8 cellular contexts compared by ENCODE assay signal in genomic region chr10:43265799-43266721, GRCh38. TPM values are rescaled to one million over a fixed set of nuclear protein-coding genes. Genes with fewer than 3 reads are reported as not detected.
A peak's percentile ranks its signal among the peaks of the same experiment; 100 is the strongest.
DNase-seq lines count a peak whose midpoint lies in the region; ATAC-seq and TF ChIP-seq lines count a peak whose summit lies in the region.

No MANE protein-coding gene starts in this region.

- H3K27me3 Mint-ChIP-seq in CD8-positive, alpha-beta T cell (ENCODE audit: low read depth) = peaks cover 50% of the 10 kb centered on the region
- peaks cover 87% of the 10 kb centered on the region for H3K27me3 Mint-ChIP-seq in activated naive CD4-positive, alpha-beta T cell treated with anti-CD3 and anti-CD28 coated beads, Interleukin-2, amount 10 ng/mL, durations not matched to agents 7 days and 5 days

- no peak overlapping the region for H2AK5ac ChIP-seq in mesenchymal stem cell (ENCODE audit: low read length, severe bottlenecking)

- H3K36me3 ChIP-seq in CD8-positive, alpha-beta T cell (ENCODE audit: insufficient read depth, low read length) = no peaks in the 10 kb centered on the region
- H3K36me3 ChIP-seq in iPS DF 6.9 (ENCODE audit: control insufficient read depth, insufficient read depth, low read length) = no peaks in the 10 kb centered on the region
- no peaks in the 10 kb centered on the region for H3K36me3 ChIP-seq in mesenchymal stem cell (ENCODE audit: control insufficient read depth in 1 of 2, insufficient read depth in 2 of 2, low read depth in 1 of 2, low read length in 2 of 2)

- no peak overlapping the region for H3K23ac ChIP-seq in mesenchymal stem cell (ENCODE audit: low read length in 2 of 2)

- DNase-seq in CD8-positive, alpha-beta T cell = peak in 6 of 7 experiments; percentile 27 to 71 (median 46)
- DNase-seq in NB4 (ENCODE audit: low read depth) (peak; percentile 19), iPS DF 6.9 (ENCODE audit: low read depth, low spot score) (no peak), NCI-H1436 (lab: John Stamatoyannopoulos, UW) (no peak), mesenchymal stem cell (no peak)
- DNase-seq in activated naive CD4-positive, alpha-beta T cell treated with anti-CD3 and anti-CD28 coated beads, Interleukin-2, amount 10 ng/mL, durations not matched to agents 7 days and 5 days = peak; percentile 71
- peak; percentile 18 to 25 for DNase-seq in stimulated activated CD4-positive, alpha-beta T cell treated with anti-CD3 and anti-CD28 coated beads, Interleukin-1b, Interleukin-23, amount 100 ng/mL, for 4 hours (ENCODE audit: low read depth in 2 of 2)

- H3K79me1 ChIP-seq in mesenchymal stem cell (replicated peaks; ENCODE audit: low read length, poor library complexity, severe bottlenecking) = no peaks in the 10 kb centered on the region

- H2BK12ac ChIP-seq in mesenchymal stem cell (ENCODE audit: low read length in 2 of 2) = no peak overlapping the region

- no CpG with 5 or more reads among the region's 63 CpGs for WGBS in iPS DF 6.9 (ENCODE audit: insufficient coverage, insufficient read length)
- 11% methylated on average over 31 of the region's 63 CpGs for WGBS in mesenchymal stem cell

- H3K9ac ChIP-seq in mesenchymal stem cell (ENCODE audit: low read length) = no peak overlapping the region

- POLR2A ChIA-PET in CD8-positive, alpha-beta T cell (lab: Charles Lee) = interaction anchor here (1.1 kb wide), 1 partner anchor 67 kb away, joined by 3 read pairs; no protein-coding TSS in a partner anchor

- no peaks in the 10 kb centered on the region for H3K9me3 ChIP-seq in CD8-positive, alpha-beta T cell (ENCODE audit: low read length)
- H3K9me3 ChIP-seq in iPS DF 6.9 (ENCODE audit: control insufficient read depth, insufficient read depth, low read length) (no peaks in the 10 kb centered on the region), mesenchymal stem cell (ENCODE audit: control insufficient read depth, low read length) (no peaks in the 10 kb centered on the region)

- peak overlapping the region; percentile 41 for H3K4me3 ChIP-seq in CD8-positive, alpha-beta T cell (ENCODE audit: low read depth, low read length)
- no peak overlapping the region for H3K4me3 ChIP-seq in NB4 (ENCODE audit: low read depth, low read length)
- peak overlapping the region; percentile 33; the same call in 1 of the 2 replicates for H3K4me3 ChIP-seq in iPS DF 6.9 (ENCODE audit: low read length)
- no peak overlapping the region for H3K4me3 ChIP-seq in mesenchymal stem cell (ENCODE audit: insufficient read depth in 1 of 2, low read depth in 1 of 2, low read length in 2 of 2)

- peaks cover 14% of the 10 kb centered on the region for H3K27me3 ChIP-seq in CD8-positive, alpha-beta T cell (ENCODE audit: insufficient read depth, low read length)
- peaks cover 22% of the 10 kb centered on the region for H3K27me3 ChIP-seq in iPS DF 6.9 (ENCODE audit: control insufficient read depth, insufficient read depth, low read length)
- peaks cover 60 to 85% of the 10 kb centered on the region in 2 experiments for H3K27me3 ChIP-seq in mesenchymal stem cell (ENCODE audit: control insufficient read depth in 1 of 2, insufficient read depth in 1 of 2, low read length in 2 of 2)

- no peak overlapping the region for H2AFZ ChIP-seq in mesenchymal stem cell (ENCODE audit: low read depth, low read length)

- TF ChIP-seq CTCF in CD8-positive, alpha-beta T cell (IDR thresholded peaks at IDR 0.05) = no peak
- TF ChIP-seq CTCF in NB4 (IDR thresholded peaks at IDR 0.05; ENCODE audit: low read depth, low read length) = no peak

- peak; percentile 78 for ATAC-seq in CD8-positive, alpha-beta T cell
- no peak for ATAC-seq in GM21390 (IDR thresholded peaks at IDR 0.05; ENCODE audit: unreplicated experiment)

- CTCF ChIA-PET in CD8-positive, alpha-beta T cell (lab: Charles Lee) = interaction anchor here (0.5 to 3.0 kb wide), 9 partner anchors 11 to 186 kb away, joined by 3 to 27 read pairs (median 4); no protein-coding TSS in a partner anchor
- CTCF ChIA-PET in activated naive CD4-positive, alpha-beta T cell treated with anti-CD3 and anti-CD28 coated beads, Interleukin-2, amount 10 ng/mL, durations not matched to agents 7 days and 5 days (lab: Charles Lee) = interaction anchor here (0.7 to 2.8 kb wide), 13 partner anchors 11 to 117 kb away, joined by 3 to 21 read pairs (median 4); no protein-coding TSS in a partner anchor

- H3K18ac ChIP-seq in mesenchymal stem cell (ENCODE audit: low read depth in 1 of 2, low read length in 2 of 2) = no peak overlapping the region

- no peak overlapping the region for H3K14ac ChIP-seq in mesenchymal stem cell (ENCODE audit: low read length in 2 of 2)

- no peaks in the 10 kb centered on the region for H3K36me3 Mint-ChIP-seq in CD8-positive, alpha-beta T cell
- H3K36me3 Mint-ChIP-seq in activated naive CD4-positive, alpha-beta T cell treated with anti-CD3 and anti-CD28 coated beads, Interleukin-2, amount 10 ng/mL, durations not matched to agents 7 days and 5 days = no peaks in the 10 kb centered on the region

- no peak overlapping the region for H4K91ac ChIP-seq in mesenchymal stem cell (ENCODE audit: low read length)

- no peak overlapping the region for H2BK5ac ChIP-seq in mesenchymal stem cell (ENCODE audit: low read depth, low read length, poor library complexity, severe bottlenecking)

- no peak overlapping the region for H2BK120ac ChIP-seq in mesenchymal stem cell (ENCODE audit: low read depth, low read length)

- peaks cover 6% of the 10 kb centered on the region for H3K4me1 Mint-ChIP-seq in CD8-positive, alpha-beta T cell (ENCODE audit: low read depth)
- H3K4me1 Mint-ChIP-seq in activated naive CD4-positive, alpha-beta T cell treated with anti-CD3 and anti-CD28 coated beads, Interleukin-2, amount 10 ng/mL, durations not matched to agents 7 days and 5 days = peaks cover 9% of the 10 kb centered on the region

- intact Hi-C loops in CD8-positive, alpha-beta T cell (cut with DNase I, micrococcal nuclease) = loop anchor here (1.0 to 10.0 kb wide), 6 partner anchors 27 to 559 kb away; no protein-coding TSS in a partner anchor

- no peak overlapping the region for H3K27ac ChIP-seq in CD8-positive, alpha-beta T cell (ENCODE audit: low read depth, low read length)
- no peak overlapping the region for H3K27ac ChIP-seq in iPS DF 6.9 (ENCODE audit: low read length)
- H3K27ac ChIP-seq in mesenchymal stem cell (ENCODE audit: low read length, poor library complexity, severe bottlenecking) = no peak overlapping the region

- H4K8ac ChIP-seq in mesenchymal stem cell (ENCODE audit: low read length) = no peak overlapping the region

- no peak overlapping the region for H3K27ac Mint-ChIP-seq in CD8-positive, alpha-beta T cell
- H3K27ac Mint-ChIP-seq in activated naive CD4-positive, alpha-beta T cell treated with anti-CD3 and anti-CD28 coated beads, Interleukin-2, amount 10 ng/mL, durations not matched to agents 7 days and 5 days = no peak overlapping the region

- H3K4me1 ChIP-seq in CD8-positive, alpha-beta T cell (ENCODE audit: insufficient read depth, low read length) = peaks cover 6% of the 10 kb centered on the region
- H3K4me1 ChIP-seq in iPS DF 6.9 (ENCODE audit: control insufficient read depth, insufficient read depth, low read length) (no peaks in the 10 kb centered on the region; the same call in 1 of the 2 replicates), mesenchymal stem cell (ENCODE audit: control insufficient read depth, insufficient read depth, low read depth, low read length) (peaks cover 5% of the 10 kb centered on the region)

- peak overlapping the region; percentile 81 for H3K4me3 Mint-ChIP-seq in CD8-positive, alpha-beta T cell
- H3K4me3 Mint-ChIP-seq in activated naive CD4-positive, alpha-beta T cell treated with anti-CD3 and anti-CD28 coated beads, Interleukin-2, amount 10 ng/mL, durations not matched to agents 7 days and 5 days = peak overlapping the region; percentile 76

- H3K9me3 Mint-ChIP-seq in CD8-positive, alpha-beta T cell = no peaks in the 10 kb centered on the region
- H3K9me3 Mint-ChIP-seq in activated naive CD4-positive, alpha-beta T cell treated with anti-CD3 and anti-CD28 coated beads, Interleukin-2, amount 10 ng/mL, durations not matched to agents 7 days and 5 days = no peaks in the 10 kb centered on the region

- H3K4me2 ChIP-seq in mesenchymal stem cell (ENCODE audit: low read length, poor library complexity, severe bottlenecking) = no peak overlapping the region

- H3K4ac ChIP-seq in mesenchymal stem cell (ENCODE audit: low read depth in 1 of 2, low read length in 2 of 2) = no peak overlapping the region

- H2BK15ac ChIP-seq in mesenchymal stem cell (ENCODE audit: low read depth, poor library complexity, severe bottlenecking) = no peak overlapping the region

- TF ChIP-seq POLR2A in NB4 (IDR thresholded peaks at IDR 0.05; ENCODE audit: extremely low read depth, insufficient read length) = no peak

RNA-seq across cellular contexts. Expression of gene RASGEF1A, which starts 0.8 kb away (rescaled TPM):
- 1 to 10 TPM in 1 of 2 experiments, under 1 TPM in 1; 0.92 to 1.0 TPM for total RNA-seq in CD8-positive, alpha-beta T cell
- polyA plus RNA-seq in mesenchymal stem cell (2013, experiment 1 of 2) = 1.4 TPM
- 1.3 TPM for polyA plus RNA-seq in mesenchymal stem cell (2013, experiment 2 of 2)

Comparison
In these comparisons a context has a peak if more than half of its experiments do, and no peak if none do; other contexts are left out.
1. DNase-seq: peak in CD8-positive, alpha-beta T cell (6 of 7), NB4 (single experiment), activated naive CD4-positive, alpha-beta T cell treated with anti-CD3 and anti-CD28 coated beads, Interleukin-2, amount 10 ng/mL, durations not matched to agents 7 days and 5 days (single experiment) and stimulated activated CD4-positive, alpha-beta T cell treated with anti-CD3 and anti-CD28 coated beads, Interleukin-1b, Interleukin-23, amount 100 ng/mL, for 4 hours (2 of 2); none in iPS DF 6.9 (single experiment), NCI-H1436 (single experiment) and mesenchymal stem cell (single experiment).
2. H3K4me3 ChIP-seq: peak in CD8-positive, alpha-beta T cell (single experiment) and iPS DF 6.9 (single experiment); none in NB4 (single experiment) and mesenchymal stem cell (0 of 2).